ENCODE assay signal across 1 cellular context in genomic region chr3:142987080-142987700, GRCh38.
TF ChIP-seq lines count a peak whose summit lies in the region.

No MANE protein-coding gene starts in this region.

TF ChIP-seq in HCT116, 20 proteins besides CTCF, POLR2A, EP300 and RAD21 (continued from another document):
- TF ChIP-seq REST (IDR thresholded peaks at IDR 0.05; ENCODE audit: low read depth) = no peak
- no peak for TF ChIP-seq JUND (IDR thresholded peaks at IDR 0.05)
- no peak for TF ChIP-seq EZH2 (IDR thresholded peaks at IDR 0.05)
- no peak for TF ChIP-seq CEBPB (IDR thresholded peaks at IDR 0.05; ENCODE audit: low read depth)
- no peak for TF ChIP-seq SIN3A (IDR thresholded peaks at IDR 0.05; ENCODE audit: low read depth)
- no peak for TF ChIP-seq TCF7L2 (IDR thresholded peaks at IDR 0.05; ENCODE audit: borderline replicate concordance, extremely low read depth, insufficient read depth, insufficient read length)
TF ChIP-seq in HCT116: peak in this region for 0.
